In genomic region chr18:3597159-3597977, GRCh38 we compare ENCODE assay signal across 9 cellular contexts.
A peak's percentile ranks its signal among the peaks of the same experiment; 100 is the strongest.
DNase-seq lines count a peak whose midpoint lies in the region; FAIRE-seq and TF ChIP-seq lines count a peak whose summit lies in the region.
"Had no signal": no experiment of that assay in that cellular context is flagged by ENCODE, and none has a peak within 500 bp of the region (broad histone marks: within the 10 kb centered on the region; RNA-seq: fewer than 3 reads in every experiment).

No MANE protein-coding gene starts in this region.

- H3K36me3 ChIP-seq in astrocyte (ENCODE audit: insufficient read depth, low read length) = no peaks in the 10 kb centered on the region
- peaks cover 0 to 34% of the 10 kb centered on the region in 2 experiments for H3K36me3 ChIP-seq in mesenchymal stem cell (ENCODE audit: control insufficient read depth in 1 of 2, insufficient read depth in 2 of 2, low read depth in 1 of 2, low read length in 2 of 2)
- no peaks in the 10 kb centered on the region for H3K36me3 ChIP-seq in thymus (ENCODE audit: control insufficient read depth, insufficient read depth)

- H3K4me1 ChIP-seq in astrocyte (ENCODE audit: insufficient read depth, low read length) = peaks cover 48% of the 10 kb centered on the region
- H3K4me1 ChIP-seq in mesenchymal stem cell (ENCODE audit: control insufficient read depth, insufficient read depth, low read depth, low read length) = peaks cover 27% of the 10 kb centered on the region
- H3K4me1 ChIP-seq in thymus (ENCODE audit: control insufficient read depth, insufficient read depth, low read length) = peaks cover 35% of the 10 kb centered on the region

- FAIRE-seq in astrocyte (lab: Jason Lieb, UNC) = no peak

- H3K4me2 ChIP-seq in astrocyte (ENCODE audit: low read length) (peak overlapping the region; percentile 87), mesenchymal stem cell (ENCODE audit: low read length, poor library complexity, severe bottlenecking) (no peak overlapping the region)

- peak overlapping the region; percentile 20 to 92 for H2BK12ac ChIP-seq in mesenchymal stem cell (ENCODE audit: low read length in 2 of 2)

- peak overlapping the region; percentile 98 for H3K27ac ChIP-seq in astrocyte (ENCODE audit: low read depth, low read length)
- no peak overlapping the region for H3K27ac ChIP-seq in mesenchymal stem cell (ENCODE audit: low read length, poor library complexity, severe bottlenecking)
- H3K27ac ChIP-seq in thymus (ENCODE audit: low read depth) = peak overlapping the region; percentile 26

- H4K91ac ChIP-seq in mesenchymal stem cell (ENCODE audit: low read length) = peak overlapping the region; percentile 30

- H3K4me3 ChIP-seq in astrocyte (ENCODE audit: insufficient read depth, low read depth, low read length) (no peak overlapping the region), mesenchymal stem cell (ENCODE audit: insufficient read depth in 1 of 2, low read depth in 1 of 2, low read length in 2 of 2) (no peak overlapping the region), thymus (ENCODE audit: low read length) (no peak overlapping the region)

- H3K27me3 Mint-ChIP-seq in activated CD4-positive, alpha-beta T cell treated with anti-CD3 and anti-CD28 coated beads, Interleukin-2, amount 10 ng/mL, durations not matched to agents 24 days and 14 days = no peaks in the 10 kb centered on the region
- H3K27me3 Mint-ChIP-seq in astrocyte (ENCODE audit: low read depth, unreplicated experiment) = no peaks in the 10 kb centered on the region

- H3K4me1 Mint-ChIP-seq in activated CD4-positive, alpha-beta T cell treated with anti-CD3 and anti-CD28 coated beads, Interleukin-2, amount 10 ng/mL, durations not matched to agents 24 days and 14 days = peaks cover 44% of the 10 kb centered on the region
- peaks cover 42% of the 10 kb centered on the region for H3K4me1 Mint-ChIP-seq in astrocyte (ENCODE audit: low read depth, unreplicated experiment)

- H3K9ac ChIP-seq in astrocyte (ENCODE audit: low read length) (peak overlapping the region; percentile 88), mesenchymal stem cell (ENCODE audit: low read length) (peak overlapping the region; percentile 97)

- H3K79me1 ChIP-seq in mesenchymal stem cell (replicated peaks; ENCODE audit: low read length, poor library complexity, severe bottlenecking) = peaks cover 21% of the 10 kb centered on the region

- H3K9me3 ChIP-seq in astrocyte (ENCODE audit: insufficient read depth, low read depth, low read length) (no peaks in the 10 kb centered on the region), mesenchymal stem cell (ENCODE audit: control insufficient read depth, low read length) (no peaks in the 10 kb centered on the region), thymus (ENCODE audit: control insufficient read depth) (no peaks in the 10 kb centered on the region)

- H3K18ac ChIP-seq in mesenchymal stem cell (ENCODE audit: low read depth in 1 of 2, low read length in 2 of 2) = peak overlapping the region; percentile 62 to 88

- peak overlapping the region in 1 of 2 experiments; percentile 53 for H3K14ac ChIP-seq in mesenchymal stem cell (ENCODE audit: low read length in 2 of 2)

- WGBS in mesenchymal stem cell = 78% methylated on average over 14 of the region's 15 CpGs
- 82% methylated on average over 15 of the region's 15 CpGs for WGBS in thymus

- H3K4me3 Mint-ChIP-seq in activated CD4-positive, alpha-beta T cell treated with anti-CD3 and anti-CD28 coated beads, Interleukin-2, amount 10 ng/mL, durations not matched to agents 24 days and 14 days = peak overlapping the region; percentile 89
- H3K4me3 Mint-ChIP-seq in astrocyte (ENCODE audit: unreplicated experiment) = peak overlapping the region; percentile 92

- peak overlapping the region; percentile 15 for H2BK15ac ChIP-seq in mesenchymal stem cell (ENCODE audit: low read depth, poor library complexity, severe bottlenecking)

- H2AK5ac ChIP-seq in mesenchymal stem cell (ENCODE audit: low read length, severe bottlenecking) = peak overlapping the region; percentile 59

- intact Hi-C loops in activated CD4-positive, alpha-beta T cell treated with anti-CD3 and anti-CD28 coated beads, Interleukin-2, amount 10 ng/mL, durations not matched to agents 24 days and 14 days (cut with micrococcal nuclease) = loop anchor here (5.0 to 10.0 kb wide), 2 partner anchors 533 to 625 kb away; no protein-coding TSS in a partner anchor

- peak overlapping the region; percentile 97 for H3K27ac Mint-ChIP-seq in activated CD4-positive, alpha-beta T cell treated with anti-CD3 and anti-CD28 coated beads, Interleukin-2, amount 10 ng/mL, durations not matched to agents 24 days and 14 days
- H3K27ac Mint-ChIP-seq in astrocyte (ENCODE audit: unreplicated experiment) = peak overlapping the region; percentile 100

- H3K27me3 ChIP-seq in astrocyte (ENCODE audit: insufficient read depth, low read length) = no peaks in the 10 kb centered on the region
- H3K27me3 ChIP-seq in mesenchymal stem cell (ENCODE audit: control insufficient read depth in 1 of 2, insufficient read depth in 1 of 2, low read length in 2 of 2) = no peaks in the 10 kb centered on the region
- H3K27me3 ChIP-seq in thymus (ENCODE audit: control insufficient read depth, insufficient read depth) = no peaks in the 10 kb centered on the region

- H2AFZ ChIP-seq in astrocyte (ENCODE audit: low read depth, low read length) = no peak overlapping the region
- H2AFZ ChIP-seq in mesenchymal stem cell (ENCODE audit: low read depth, low read length) = no peak overlapping the region

- peaks cover 5% of the 10 kb centered on the region for H3K79me2 ChIP-seq in astrocyte (ENCODE audit: insufficient read depth, low read length)

- H2BK120ac ChIP-seq in mesenchymal stem cell (ENCODE audit: low read depth, low read length) = no peak overlapping the region

- H3K4ac ChIP-seq in mesenchymal stem cell (ENCODE audit: low read depth in 1 of 2, low read length in 2 of 2) = peak overlapping the region; percentile 55 to 91

- no peak overlapping the region for H2BK5ac ChIP-seq in mesenchymal stem cell (ENCODE audit: low read depth, low read length, poor library complexity, severe bottlenecking)

- H4K20me1 ChIP-seq in astrocyte (ENCODE audit: insufficient read depth, low read length) = no peaks in the 10 kb centered on the region

- H3K23ac ChIP-seq in mesenchymal stem cell (ENCODE audit: low read length in 2 of 2) = peak overlapping the region in 1 of 2 experiments; percentile 14

- peaks cover 22% of the 10 kb centered on the region for H3K36me3 Mint-ChIP-seq in activated CD4-positive, alpha-beta T cell treated with anti-CD3 and anti-CD28 coated beads, Interleukin-2, amount 10 ng/mL, durations not matched to agents 24 days and 14 days (ENCODE audit: low read depth)
- no peaks in the 10 kb centered on the region for H3K36me3 Mint-ChIP-seq in astrocyte (ENCODE audit: low read depth, unreplicated experiment)

- peak overlapping the region; percentile 85 for H4K8ac ChIP-seq in mesenchymal stem cell (ENCODE audit: low read length)

- TF ChIP-seq CTCF in astrocyte (IDR thresholded peaks at IDR 0.05; ENCODE audit: insufficient read depth, low read depth, low read length) = no peak

- no peak for DNase-seq in activated CD4-positive, alpha-beta T cell treated with anti-CD3 and anti-CD28 coated beads, Interleukin-2, amount 10 ng/mL, durations not matched to agents 24 days and 14 days
- no peak for DNase-seq in activated CD4-positive, alpha-beta T cell treated with anti-CD3 and anti-CD28 coated beads for 48 hours
- DNase-seq in astrocyte (ENCODE audit: low read depth) (no peak), mesenchymal stem cell (peak; percentile 29), DMS 273 treated with DMSO at 0.1 percent for 48 hours (lab: John Stamatoyannopoulos, UW) (no peak), NCI-H2107 treated with DMSO at 0.1 percent for 48 hours (lab: John Stamatoyannopoulos, UW; ENCODE audit: unreplicated experiment) (no peak), NCI-H187 (lab: John Stamatoyannopoulos, UW) (no peak)
- DNase-seq: NCI-H1105 treated with DMSO at 0.1 percent for 48 hours had no signal

- H3K9me3 Mint-ChIP-seq in activated CD4-positive, alpha-beta T cell treated with anti-CD3 and anti-CD28 coated beads, Interleukin-2, amount 10 ng/mL, durations not matched to agents 24 days and 14 days = no peaks in the 10 kb centered on the region
- no peaks in the 10 kb centered on the region for H3K9me3 Mint-ChIP-seq in astrocyte (ENCODE audit: unreplicated experiment)
